27 cellular contexts compared by ENCODE assay signal in the genomic region with DNA sequence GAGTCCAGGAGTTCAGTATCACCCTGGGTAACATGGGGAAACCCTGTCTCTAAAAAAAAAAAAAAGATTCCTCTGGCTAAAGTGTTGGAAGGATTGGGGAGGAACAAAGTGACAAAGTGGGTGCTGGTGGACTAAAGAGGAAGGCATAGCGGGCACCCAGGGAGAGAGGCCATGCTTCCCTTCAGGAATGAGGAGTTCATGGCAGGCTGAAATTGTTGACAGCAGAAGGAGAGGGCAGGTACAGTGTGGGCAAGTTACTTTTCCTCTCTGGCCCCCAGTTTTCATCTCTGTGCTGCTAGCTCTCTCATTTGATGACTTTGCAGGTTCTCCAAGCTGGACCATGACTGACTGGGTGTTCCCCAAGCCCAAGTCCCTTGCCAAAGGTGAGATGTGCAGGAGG. TPM values are rescaled to one million over a fixed set of nuclear protein-coding genes. Genes with fewer than 3 reads are reported as not detected.
A peak's percentile ranks its signal among the peaks of the same experiment; 100 is the strongest.
DNase-seq lines count a peak whose midpoint lies in the region; ATAC-seq, FAIRE-seq and TF ChIP-seq lines count a peak whose summit lies in the region.
"Had no signal": no experiment of that assay in that cellular context is flagged by ENCODE, and none has a peak within 500 bp of the region (broad histone marks: within the 10 kb centered on the region; RNA-seq: fewer than 3 reads in every experiment).

No MANE protein-coding gene starts in this region.

- peaks cover 6% of the 10 kb centered on the region for H3K9me3 Mint-ChIP-seq in osteocyte (ENCODE audit: unreplicated experiment)
- H3K9me3 Mint-ChIP-seq: CD8-positive, alpha-beta memory T cell had no signal

- peaks cover 6% of the 10 kb centered on the region; the same call in 1 of the 2 replicates for H3K23me2 ChIP-seq in H1 (ENCODE audit: low read depth, low read length)

- H3K36me3 Mint-ChIP-seq in osteocyte (ENCODE audit: unreplicated experiment): no peaks in the 10 kb centered on the region
- H3K36me3 Mint-ChIP-seq: CD14-positive monocyte; CD4-positive, alpha-beta memory T cell; CD4-positive, CD25-positive, alpha-beta regulatory T cell; CD8-positive, alpha-beta memory T cell had no signal

- no peak overlapping the region for H4K91ac ChIP-seq in H1 (replicated peaks; ENCODE audit: insufficient read length, low read length)

- no peak overlapping the region for H3K4me3 Mint-ChIP-seq in osteocyte (ENCODE audit: unreplicated experiment)
- H3K4me3 Mint-ChIP-seq: CD14-positive monocyte; CD4-positive, alpha-beta memory T cell; CD4-positive, CD25-positive, alpha-beta regulatory T cell; CD8-positive, alpha-beta memory T cell had no signal

- H2AFZ ChIP-seq in H1 (ENCODE audit: low read length): no peak overlapping the region

- no peak for TF ChIP-seq EP300 in H1 (IDR thresholded peaks at IDR 0.05; ENCODE audit: borderline replicate concordance in 1 of 2, low read depth in 2 of 2, low read length in 2 of 2)

- DNase-seq in right atrium auricular region (ENCODE audit: low spot score): peak; percentile 28
- DNase-seq in right cardiac atrium: no peak
- DNase-seq in H1 (ENCODE audit: low read depth in 1 of 2, low spot score in 2 of 2): no peak
- DNase-seq in osteocyte (ENCODE audit: extremely low spot score, unreplicated experiment): peak; percentile 42
- no peak for DNase-seq in NCI-H187 (lab: John Stamatoyannopoulos, UW)
- no peak for DNase-seq in upper lobe of right lung
- no peak for DNase-seq in NCI-H2029 treated with DMSO at 0.1 percent for 48 hours (lab: John Stamatoyannopoulos, UW)
- DNase-seq: 8988T; ACHN; BE2C; C1 segment of cervical spinal cord; CD4-positive, alpha-beta memory T cell; CD4-positive, CD25-positive, alpha-beta regulatory T cell; CD8-positive, alpha-beta memory T cell; COR-L47; DMS 273 treated with DMSO at 0.1 percent for 48 hours; DMS153; DMS53; DMS79; GF-D8 had no signal

- H3K4me3 ChIP-seq in right atrium auricular region (no peak overlapping the region), right cardiac atrium (ENCODE audit: low read length) (no peak overlapping the region), H1 (ENCODE audit: extremely low read depth in 1 of 4, insufficient read depth in 2 of 4, low read depth in 3 of 4, low read length in 4 of 4) (no peak overlapping the region), upper lobe of right lung (no peak overlapping the region)
- H3K4me3 ChIP-seq: BLaER1 had no signal

- POLR2A ChIA-PET in H1 (lab: Charles Lee; ENCODE audit: partially characterized antibody): no interaction called here

- H3K4me1 ChIP-seq in right atrium auricular region: peaks cover 0 to 7% of the 10 kb centered on the region in 2 donors
- no peaks in the 10 kb centered on the region for H3K4me1 ChIP-seq in right cardiac atrium (ENCODE audit: control insufficient read depth, insufficient read depth, low read length)
- peaks cover 0 to 7% (median 0%) of the 10 kb centered on the region in 4 experiments; a peak in 1 of 7 replicates for H3K4me1 ChIP-seq in H1 (replicated peaks in 1 of 4; ENCODE audit: control insufficient read depth in 3 of 4, insufficient read depth in 4 of 4, low read length in 3 of 4)
- no peaks in the 10 kb centered on the region for H3K4me1 ChIP-seq in upper lobe of right lung
- H3K4me1 ChIP-seq: BE2C had no signal

- H3K27me3 ChIP-seq in right atrium auricular region (peaks cover 0 to 13% of the 10 kb centered on the region in 2 donors), right cardiac atrium (ENCODE audit: control insufficient read depth, insufficient read depth) (no peaks in the 10 kb centered on the region), H1 (replicated peaks in 1 of 4; ENCODE audit: control insufficient read depth in 3 of 4, extremely low read depth in 1 of 4, insufficient read depth in 3 of 4, low read length in 3 of 4) (peaks cover 0 to under 1% (median 0%) of the 10 kb centered on the region in 4 experiments; a peak in 4 of 7 replicates), upper lobe of right lung (peaks cover 36% of the 10 kb centered on the region)

- TF ChIP-seq POLR2A in H1 (IDR thresholded peaks at IDR 0.05; ENCODE audit: control extremely low read depth in 1 of 2, low read depth in 2 of 2, low read length in 2 of 2): no peak

- H3K4me2 ChIP-seq in H1 (ENCODE audit: insufficient read depth in 1 of 2, low read depth in 2 of 2, low read length in 2 of 2): no peak overlapping the region
- H3K4me2 ChIP-seq: BLaER1 had no signal

- H2BK12ac ChIP-seq in H1 (ENCODE audit: low read depth, low read length): no peak overlapping the region

- H3K23ac ChIP-seq in H1 (ENCODE audit: insufficient read length): no peak overlapping the region

- H4K5ac ChIP-seq in H1 (ENCODE audit: insufficient read length, low read depth, low read length): no peak overlapping the region

- WGBS in right cardiac atrium: 82% methylated on average over 1 of the region's 1 CpG
- WGBS in H1 (ENCODE audit: extremely low coverage in 1 of 2, insufficient coverage in 1 of 2, insufficient read length in 1 of 2, insufficient replicate concordance in 2 of 2, low coverage in 1 of 2, low lambda C conversion rate in 2 of 2, missing lambda C conversion rate in 1 of 2), 2 experiments: 81% methylated on average over 1 of the region's 1 CpG; no CpG with 5 or more reads in 1 of the 2 experiments

- no peak overlapping the region for H2BK120ac ChIP-seq in H1 (replicated peaks; ENCODE audit: low read depth, low read length)

- TF ChIP-seq CTCF in right atrium auricular region (IDR thresholded peaks at IDR 0.05) (no peak), H1 (IDR thresholded peaks at IDR 0.05; ENCODE audit: control extremely low read depth in 1 of 3, insufficient read depth in 1 of 3, low read depth in 1 of 3, low read length in 3 of 3) (no peak), osteocyte (IDR thresholded peaks at IDR 0.05) (no peak), upper lobe of right lung (IDR thresholded peaks at IDR 0.05) (no peak)

- H3K4me1 Mint-ChIP-seq in osteocyte (ENCODE audit: unreplicated experiment): peaks cover under 1% of the 10 kb centered on the region
- H3K4me1 Mint-ChIP-seq: CD14-positive monocyte; CD4-positive, alpha-beta memory T cell; CD4-positive, CD25-positive, alpha-beta regulatory T cell; CD8-positive, alpha-beta memory T cell had no signal

- no peak overlapping the region for H2BK20ac ChIP-seq in H1 (ENCODE audit: low read length)

- H3K27me3 Mint-ChIP-seq in osteocyte (ENCODE audit: unreplicated experiment): peaks cover 78% of the 10 kb centered on the region

- peak overlapping the region; percentile 28 for H3K4ac ChIP-seq in H1 (replicated peaks; ENCODE audit: insufficient read length, low read depth, low read length)

- no peak overlapping the region for H3K56ac ChIP-seq in H1 (replicated peaks; ENCODE audit: insufficient read length, low read depth, low read length)

- no peak overlapping the region for H2BK5ac ChIP-seq in H1 (ENCODE audit: low read depth, low read length)

- no peaks in the 10 kb centered on the region for H3K79me1 ChIP-seq in H1 (ENCODE audit: low read depth, low read length)

- CTCF ChIA-PET in H1 (lab: Charles Lee; ENCODE audit: partially characterized antibody): interaction anchor here (0.9 to 16.2 kb wide), 12 partner anchors 22 to 185 kb away, joined by 3 to 211 read pairs (median 3); no protein-coding TSS in a partner anchor

- H3K9ac ChIP-seq in H1 (replicated peaks in 1 of 4; ENCODE audit: extremely low read depth in 1 of 4, low read depth in 3 of 4, low read length in 3 of 4): no peak overlapping the region
- H3K9ac ChIP-seq: BLaER1 had no signal

- H2AK5ac ChIP-seq in H1 (ENCODE audit: low read depth, low read length): no peak overlapping the region

- H3K36me3 ChIP-seq in right atrium auricular region (no peaks in the 10 kb centered on the region), H1 (ENCODE audit: control insufficient read depth in 2 of 4, insufficient read depth in 4 of 4, low read length in 3 of 4) (no peaks in the 10 kb centered on the region), upper lobe of right lung (no peaks in the 10 kb centered on the region)
- H3K36me3 ChIP-seq: BE2C, BLaER1 had no signal

- no peak overlapping the region for H3K14ac ChIP-seq in H1 (ENCODE audit: insufficient read length)

- intact Hi-C loops in right cardiac atrium (cut with DNase I) (loop anchor here in 2 of 4 donors (5.0 to 10.0 kb wide), 3 partner anchors 86 to 356 kb away; no protein-coding TSS in a partner anchor), upper lobe of right lung (cut with DNase I) (loop anchor here (5.0 to 10.0 kb wide), 2 partner anchors 178 to 356 kb away; no protein-coding TSS in a partner anchor)

- ATAC-seq in right cardiac atrium (no peak), upper lobe of right lung (no peak)

- H4K8ac ChIP-seq in H1 (ENCODE audit: extremely low read depth, insufficient read depth, low read length): no peak overlapping the region

- no peaks in the 10 kb centered on the region for H4K20me1 ChIP-seq in H1 (replicated peaks in 1 of 2; ENCODE audit: control insufficient read depth in 1 of 2, insufficient read depth in 2 of 2, low read length in 2 of 2)
- H4K20me1 ChIP-seq: BLaER1 had no signal

- no peak overlapping the region for H2BK15ac ChIP-seq in H1 (ENCODE audit: low read length)

- H3K79me2 ChIP-seq in H1 (ENCODE audit: control insufficient read depth in 1 of 2, insufficient read depth in 2 of 2, low read length in 2 of 2): no peaks in the 10 kb centered on the region

- FAIRE-seq in H1 (lab: Jason Lieb, UNC): no peak
- FAIRE-seq: A204.1, G401.6, GM12891, GM19239 had no signal

- no peak overlapping the region for H3K18ac ChIP-seq in H1 (ENCODE audit: extremely low read depth, low read length)

- no peak for TF ChIP-seq RAD21 in H1 (IDR thresholded peaks at IDR 0.05 in 1 of 2, conservative IDR thresholded peaks at IDR 0.05 in 1 of 2; ENCODE audit: low read depth in 2 of 2, low read length in 2 of 2)

- no peak overlapping the region for H3K27ac ChIP-seq in right atrium auricular region
- no peak overlapping the region for H3K27ac ChIP-seq in right cardiac atrium (ENCODE audit: low read length)
- H3K27ac ChIP-seq in H1 (ENCODE audit: low read depth, low read length): no peak overlapping the region
- H3K27ac ChIP-seq in upper lobe of right lung: no peak overlapping the region
- H3K27ac ChIP-seq: BLaER1 had no signal

- H3K9me3 ChIP-seq in right atrium auricular region: peaks cover 0 to 4% of the 10 kb centered on the region in 2 donors
- H3K9me3 ChIP-seq in right cardiac atrium (ENCODE audit: control insufficient read depth, low read length): peaks cover 4% of the 10 kb centered on the region
- H3K9me3 ChIP-seq in H1 (ENCODE audit: insufficient read depth in 2 of 2, low read depth in 1 of 2, low read length in 1 of 2): no peaks in the 10 kb centered on the region
- H3K9me3 ChIP-seq in upper lobe of right lung: no peaks in the 10 kb centered on the region
- H3K9me3 ChIP-seq: BE2C had no signal

- H3K27ac Mint-ChIP-seq in osteocyte (ENCODE audit: unreplicated experiment): no peak overlapping the region
- H3K27ac Mint-ChIP-seq: CD14-positive monocyte; CD4-positive, alpha-beta memory T cell; CD8-positive, alpha-beta memory T cell had no signal

RNA-seq across cellular contexts. Expression of gene SYT13, which starts 4.4 kb away (rescaled TPM):
- 10 to 100 TPM in 1 of 2 donors, 1 to 10 TPM in 1; 9.9 to 11.4 TPM for total RNA-seq in right atrium auricular region
- 10 to 100 TPM; 15.3 to 28.5 (median 23.6) TPM for total RNA-seq in right cardiac atrium
- 12.8 TPM for polyA plus RNA-seq in right cardiac atrium
- 12.3 and 13.2 TPM in 2 replicates for total RNA-seq in H1 (2021; fragmentation: NEBNext Ultra II Directional; extraction: Animal tissue kit (Norgen Biotek cat#: 25700))
- polyA plus RNA-seq in H1 (2011; rRNA removed): 4.8 and 7.5 TPM in 2 replicates
- polyA plus RNA-seq in H1 (2011; cell fraction: cytosol; rRNA removed): 5.8 TPM
- polyA plus RNA-seq in H1 (2011; cell fraction: nucleus; rRNA removed): 9.6 TPM
- 5.6 to 7.7 TPM (median 5.9 TPM) in 4 replicates for polyA plus RNA-seq in H1 (2012, experiment 1 of 2)
- polyA plus RNA-seq in H1 (2012, experiment 2 of 2): 2.1 TPM
- polyA plus RNA-seq in H1 (2013, experiment 1 of 2): 6.5 TPM
- 7.3 TPM for polyA plus RNA-seq in H1 (2013, experiment 2 of 2)
- polyA minus RNA-seq in H1 (2011; rRNA and poly(A)+ RNA removed): 23.0 and 28.8 TPM in 2 replicates
- 7.9 TPM for polyA minus RNA-seq in H1 (2011; cell fraction: cytosol; rRNA and poly(A)+ RNA removed)
- polyA minus RNA-seq in H1 (2011; cell fraction: nucleus; rRNA and poly(A)+ RNA removed): 4.7 TPM
- 0.13 TPM in 1 of 2 replicates, not detected in the other for total RNA-seq in osteocyte
- not detected for total RNA-seq in upper lobe of right lung
- total RNA-seq: CD4-positive, alpha-beta memory T cell; CD4-positive, CD25-positive, alpha-beta regulatory T cell; CD8-positive, alpha-beta memory T cell had no signal
- polyA plus RNA-seq: AG04450; CD14-positive monocyte; CD4-positive, alpha-beta memory T cell; CD4-positive, CD25-positive, alpha-beta regulatory T cell; CD8-positive, alpha-beta memory T cell had no signal

Comparison
In these comparisons a context has a peak if more than half of its experiments do, and no peak if none do; other contexts are left out.
1. DNase-seq: peak in right atrium auricular region (single experiment) and osteocyte (single experiment); none in right cardiac atrium (0 of 3), H1 (0 of 2), NCI-H187 (0 of 2), upper lobe of right lung (single experiment) and NCI-H2029 treated with DMSO at 0.1 percent for 48 hours (single experiment).